24 cellular contexts compared by ENCODE assay signal in the genomic region with DNA sequence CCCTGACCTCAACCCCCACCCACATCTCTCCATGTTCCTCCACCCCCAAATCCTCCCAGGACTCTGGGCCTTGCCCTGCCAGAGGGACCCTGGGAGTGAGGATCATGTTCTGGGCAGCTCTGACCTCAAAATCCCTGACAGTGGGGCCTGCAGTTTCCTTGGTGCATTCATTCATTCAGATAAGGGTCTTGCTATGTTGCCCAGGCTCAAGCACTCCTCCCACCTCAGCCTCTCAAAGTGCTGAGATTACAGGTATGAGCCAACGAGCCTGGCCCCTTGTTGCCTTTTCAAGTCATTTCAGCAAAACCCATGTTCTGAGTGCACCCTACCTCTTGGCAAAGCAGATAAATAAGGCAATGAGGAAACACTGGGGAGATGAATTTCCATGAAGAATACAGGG.
"Had no signal": no experiment of that assay in that cellular context is flagged by ENCODE, and none has a peak within 500 bp of the region (broad histone marks: within the 10 kb centered on the region; RNA-seq: fewer than 3 reads in every experiment).

No MANE protein-coding gene starts in this region.

- H3K27ac ChIP-seq: coronary artery, epithelial cell of prostate, gastrocnemius medialis, prostate gland, skin epidermis, spleen, suprapubic skin, transverse colon, upper lobe of right lung, uterus had no signal

- H3K4me1 ChIP-seq: gastrocnemius medialis, prostate gland, spleen, suprapubic skin, transverse colon, upper lobe of right lung, uterus had no signal

- H3K36me3 ChIP-seq: prostate gland, transverse colon, uterus had no signal

- H3K4me3 ChIP-seq: coronary artery, gastrocnemius medialis, lung, mucosa of descending colon, prostate gland, skin epidermis, spleen, suprapubic skin, transverse colon, upper lobe of right lung, uterus had no signal

- ATAC-seq: gastrocnemius medialis; mucosa of descending colon; natural killer cell treated with Interleukin-12 subunit alpha and Interleukin-12 subunit beta and Interleukin-15 and Interleukin-18, amount 100 ng/mL, for 72 hours; right cardiac atrium; stimulated activated naive CD8-positive, alpha-beta T cell treated with anti-CD3 and anti-CD28 coated beads, Interleukin-15, amount 100 ng/mL, for 72 hours; upper lobe of right lung had no signal

- H3K9me3 Mint-ChIP-seq: naive B cell; natural killer cell treated with Interleukin-12 subunit alpha and Interleukin-12 subunit beta and Interleukin-15 and Interleukin-18, amount 100 ng/mL, for 72 hours; stimulated activated naive CD8-positive, alpha-beta T cell treated with anti-CD3 and anti-CD28 coated beads, Interleukin-15, amount 100 ng/mL, for 72 hours had no signal

- H3K27ac Mint-ChIP-seq: mesothelial cell of epicardium; naive B cell; natural killer cell treated with Interleukin-12 subunit alpha and Interleukin-12 subunit beta and Interleukin-15 and Interleukin-18, amount 100 ng/mL, for 72 hours had no signal

- H3K27me3 Mint-ChIP-seq: naive B cell; natural killer cell treated with Interleukin-12 subunit alpha and Interleukin-12 subunit beta and Interleukin-15 and Interleukin-18, amount 100 ng/mL, for 72 hours; stimulated activated naive CD8-positive, alpha-beta T cell treated with anti-CD3 and anti-CD28 coated beads, Interleukin-15, amount 100 ng/mL, for 72 hours had no signal

- H3K4me3 Mint-ChIP-seq: mesothelial cell of epicardium; naive B cell; natural killer cell treated with Interleukin-12 subunit alpha and Interleukin-12 subunit beta and Interleukin-15 and Interleukin-18, amount 100 ng/mL, for 72 hours; stimulated activated naive CD8-positive, alpha-beta T cell treated with anti-CD3 and anti-CD28 coated beads, Interleukin-15, amount 100 ng/mL, for 72 hours had no signal

- H3K9me3 ChIP-seq: gastrocnemius medialis, mucosa of descending colon, prostate gland, spleen, suprapubic skin, transverse colon, upper lobe of right lung, uterus had no signal

- H3K36me3 Mint-ChIP-seq: mesothelial cell of epicardium; naive B cell; natural killer cell treated with Interleukin-12 subunit alpha and Interleukin-12 subunit beta and Interleukin-15 and Interleukin-18, amount 100 ng/mL, for 72 hours had no signal

- DNase-seq: dermis blood vessel endothelial cell; foreskin fibroblast; gastrocnemius medialis; head of caudate nucleus; mesenchymal stem cell; mucosa of descending colon; naive B cell; nucleus accumbens; spleen; stimulated activated CD4-positive, alpha-beta T cell treated with anti-CD3 and anti-CD28 coated beads, Interleukin-2, amount 100 ng/mL, for 48 hours; stimulated activated naive CD4-positive, alpha-beta T cell; stimulated activated naive CD8-positive, alpha-beta T cell treated with anti-CD3 and anti-CD28 coated beads, Interleukin-15, amount 100 ng/mL, for 72 hours; transverse colon; upper lobe of right lung; uterus had no signal

- H3K4me1 Mint-ChIP-seq: naive B cell; stimulated activated naive CD8-positive, alpha-beta T cell treated with anti-CD3 and anti-CD28 coated beads, Interleukin-15, amount 100 ng/mL, for 72 hours had no signal
